12 cellular contexts compared by ENCODE assay signal in the genomic region with DNA sequence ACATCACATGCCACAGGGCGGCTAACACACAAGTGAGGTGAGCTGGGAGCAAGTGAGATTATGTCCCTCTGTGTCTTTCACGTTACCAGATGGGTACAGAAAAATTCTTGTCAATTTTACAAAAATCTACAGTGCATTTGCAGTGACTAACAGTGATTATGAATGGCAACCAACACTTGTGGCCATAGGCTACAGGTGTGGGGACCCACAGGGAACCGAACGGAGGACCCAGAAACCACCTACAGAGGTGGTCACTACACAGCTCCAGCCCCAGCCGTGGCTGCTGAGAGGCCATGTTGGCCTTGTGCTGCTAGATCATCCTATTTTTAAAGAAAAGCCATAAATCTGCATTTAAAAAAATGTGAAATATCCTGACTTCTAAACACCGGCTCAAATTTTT. TPM values are rescaled to one million over a fixed set of nuclear protein-coding genes. Genes with fewer than 3 reads are reported as not detected.
DNase-seq lines count a peak whose midpoint lies in the region; ATAC-seq, FAIRE-seq and TF ChIP-seq lines count a peak whose summit lies in the region.
"Had no signal": no experiment of that assay in that cellular context is flagged by ENCODE, and none has a peak within 500 bp of the region (broad histone marks: within the 10 kb centered on the region; RNA-seq: fewer than 3 reads in every experiment).

No MANE protein-coding gene starts in this region.

- intact Hi-C loops in left cardiac atrium (cut with DNase I) (no loop called here), GM12878 (cut with micrococcal nuclease; ENCODE audit: unreplicated experiment) (no loop called here), vagina (cut with DNase I) (no loop called here), right lobe of liver (cut with DNase I) (no loop called here)

- CTCF ChIA-PET in GM12878 (lab: Yijun Ruan, JAX) = interaction anchor here (0.6 to 2.5 kb wide), 11 partner anchors 9 to 175 kb away, joined by 3 to 9 read pairs (median 4); partner anchors contain the start of gene FYN

- no peaks in the 10 kb centered on the region for H3K27me3 Mint-ChIP-seq in natural killer cell treated with Interleukin-12 subunit alpha and Interleukin-12 subunit beta and Interleukin-15 and Interleukin-18, amount 100 ng/mL, for 72 hours

- peaks cover 0 to 43% of the 10 kb centered on the region in 2 donors for H3K4me1 ChIP-seq in right atrium auricular region
- H3K4me1 ChIP-seq in GM12878 (ENCODE audit: control insufficient read depth, insufficient read depth, low read length) = peaks cover 36% of the 10 kb centered on the region
- peaks cover 58% of the 10 kb centered on the region for H3K4me1 ChIP-seq in vagina
- no peaks in the 10 kb centered on the region for H3K4me1 ChIP-seq in right lobe of liver

- 73% methylated on average over 6 of the region's 6 CpGs for WGBS in GM12878 (ENCODE audit: insufficient coverage, insufficient replicate concordance, low lambda C conversion rate, missing lambda C conversion rate)
- WGBS in right lobe of liver (ENCODE audit: insufficient coverage, low coverage, low lambda C conversion rate, missing lambda C conversion rate) = 69% methylated on average over 5 of the region's 6 CpGs

- H3K27ac Mint-ChIP-seq in natural killer cell treated with Interleukin-12 subunit alpha and Interleukin-12 subunit beta and Interleukin-15 and Interleukin-18, amount 100 ng/mL, for 72 hours = peak overlapping the region; percentile 74 to 81

- H3K4me3 Mint-ChIP-seq in natural killer cell treated with Interleukin-12 subunit alpha and Interleukin-12 subunit beta and Interleukin-15 and Interleukin-18, amount 100 ng/mL, for 72 hours = peak overlapping the region; percentile 71

- ATAC-seq in left cardiac atrium = no peak
- no peak for ATAC-seq in GM12878
- peak in 1 of 2 donors; percentile 26 for ATAC-seq in natural killer cell treated with Interleukin-12 subunit alpha and Interleukin-12 subunit beta and Interleukin-15 and Interleukin-18, amount 100 ng/mL, for 72 hours
- no peak for ATAC-seq in right lobe of liver

- no peaks in the 10 kb centered on the region for H3K36me3 Mint-ChIP-seq in natural killer cell treated with Interleukin-12 subunit alpha and Interleukin-12 subunit beta and Interleukin-15 and Interleukin-18, amount 100 ng/mL, for 72 hours

- SMC1A ChIA-PET in GM12878 (lab: Charles Lee; ENCODE audit: uncharacterized antibody, unreplicated experiment) = interaction anchor here (0.9 to 7.8 kb wide), 23 partner anchors 8 to 184 kb away, joined by 3 to 92 read pairs (median 6); no protein-coding TSS in a partner anchor

- H3K4me1 Mint-ChIP-seq in natural killer cell treated with Interleukin-12 subunit alpha and Interleukin-12 subunit beta and Interleukin-15 and Interleukin-18, amount 100 ng/mL, for 72 hours (ENCODE audit: low read depth in 2 of 2) = peaks cover 69 to 77% of the 10 kb centered on the region in 2 donors

- RAD21 ChIA-PET in GM12878 (lab: Charles Lee; ENCODE audit: unreplicated experiment) = interaction anchor here (0.9 to 3.8 kb wide), 14 partner anchors 10 to 79 kb away, joined by 3 to 44 read pairs (median 6); partner anchors contain the start of gene FYN

- H3K9me3 ChIP-seq in right atrium auricular region (no peaks in the 10 kb centered on the region), GM12878 (replicated peaks; ENCODE audit: control insufficient read depth, insufficient read depth, low read length) (no peaks in the 10 kb centered on the region; the same call in 2 of the 3 replicates), vagina (no peaks in the 10 kb centered on the region), right lobe of liver (no peaks in the 10 kb centered on the region)

- no peak overlapping the region for H3K9ac ChIP-seq in GM12878 (ENCODE audit: control insufficient read depth, insufficient read depth, low read length)

- H3K36me3 ChIP-seq in right atrium auricular region (no peaks in the 10 kb centered on the region), GM12878 (ENCODE audit: control insufficient read depth in 2 of 2, insufficient read depth in 2 of 2, low read length in 1 of 2) (peaks cover 0 to 4% of the 10 kb centered on the region in 2 experiments; a peak in 3 of 4 replicates), vagina (no peaks in the 10 kb centered on the region), right lobe of liver (no peaks in the 10 kb centered on the region)

- no peak for TF ChIP-seq RAD21 in GM12878 (IDR thresholded peaks at IDR 0.05; ENCODE audit: insufficient read depth, low read depth, low read length)

- H3K79me2 ChIP-seq in GM12878 (ENCODE audit: control insufficient read depth, insufficient read depth, low read length) = peaks cover 39% of the 10 kb centered on the region

- H4K20me1 ChIP-seq in GM12878 (ENCODE audit: control insufficient read depth, insufficient read depth) = no peaks in the 10 kb centered on the region; the same call in 1 of the 2 replicates

- H3K27me3 ChIP-seq in right atrium auricular region (no peaks in the 10 kb centered on the region), GM12878 (replicated peaks in 1 of 2; ENCODE audit: control insufficient read depth in 2 of 2, insufficient read depth in 2 of 2, low read length in 1 of 2) (no peaks in the 10 kb centered on the region), vagina (no peaks in the 10 kb centered on the region), right lobe of liver (no peaks in the 10 kb centered on the region)

- no peak for TF ChIP-seq POLR2A in GM12878 (IDR thresholded peaks at IDR 0.05; ENCODE audit: low read depth, low read length)
- no peak for TF ChIP-seq POLR2A in vagina (IDR thresholded peaks at IDR 0.05)
- TF ChIP-seq POLR2A in right lobe of liver (IDR thresholded peaks at IDR 0.05) = no peak

- POLR2A ChIA-PET in GM12878 (lab: Charles Lee) = interaction anchor here (1.0 to 3.3 kb wide), 6 partner anchors 10 to 50 kb away, joined by 3 to 16 read pairs (median 4); partner anchors contain the start of gene FYN

- H2AFZ ChIP-seq in GM12878 (ENCODE audit: control insufficient read depth, low read depth, low read length) = no peak overlapping the region

- no peak overlapping the region for H3K4me2 ChIP-seq in GM12878 (ENCODE audit: control insufficient read depth, insufficient read depth)

- H3K27ac ChIP-seq in right atrium auricular region (peak overlapping the region; percentile 41 to 70), GM12878 (ENCODE audit: control insufficient read depth, insufficient read depth) (peak overlapping the region; percentile 57), vagina (peak overlapping the region; percentile 59), right lobe of liver (no peak overlapping the region)

- no peak for DNase-seq in right atrium auricular region (ENCODE audit: low spot score)
- no peak for DNase-seq in left cardiac atrium
- DNase-seq in GM12878 (ENCODE audit: low read depth, low spot score) = no peak
- no peak for DNase-seq in natural killer cell treated with Interleukin-12 subunit alpha and Interleukin-12 subunit beta and Interleukin-15 and Interleukin-18, amount 100 ng/mL, for 72 hours (ENCODE audit: low spot score)
- no peak for DNase-seq in vagina (ENCODE audit: extremely low spot score in 2 of 2)
- no peak for DNase-seq in NCI-H2227 (lab: John Stamatoyannopoulos, UW; ENCODE audit: unreplicated experiment)
- DNase-seq in NCI-H345 (lab: John Stamatoyannopoulos, UW) = no peak
- DNase-seq in right lobe of liver = no peak
- DNase-seq: kidney glomerular epithelial cell, NCI-H1105 had no signal

- no peak for TF ChIP-seq EP300 in GM12878 (IDR thresholded peaks at IDR 0.05; ENCODE audit: borderline replicate concordance in 1 of 2, control insufficient read depth in 1 of 2, low read depth in 2 of 2, low read length in 2 of 2)

- in situ Hi-C loops in GM12878 (cut with MboI) = no loop called here

- no peaks in the 10 kb centered on the region for H3K9me3 Mint-ChIP-seq in natural killer cell treated with Interleukin-12 subunit alpha and Interleukin-12 subunit beta and Interleukin-15 and Interleukin-18, amount 100 ng/mL, for 72 hours

- H3K4me3 ChIP-seq in right atrium auricular region (no peak overlapping the region), GM12878 (no peak overlapping the region), vagina (no peak overlapping the region), right lobe of liver (no peak overlapping the region)

- BruUV-seq in GM12878 (replicated peaks; lab: Mats Ljungman, UMichigan) = no TSS peak

- TF ChIP-seq CTCF in right atrium auricular region (IDR thresholded peaks at IDR 0.05) (no peak), GM12878 (IDR thresholded peaks at IDR 0.05 in 2 of 3, conservative IDR thresholded peaks at IDR 0.05 in 1 of 3; ENCODE audit: control insufficient read depth in 2 of 3, extremely low read depth in 1 of 3, insufficient read depth in 1 of 3, low read depth in 3 of 3, low read length in 3 of 3) (no peak), vagina (IDR thresholded peaks at IDR 0.05) (no peak), right lobe of liver (IDR thresholded peaks at IDR 0.05) (no peak)

- no peak for FAIRE-seq in GM12878 (lab: Jason Lieb, UNC)
- FAIRE-seq: HTR-8/SVneo, urothelium cell line had no signal

TF ChIP-seq in GM12878, 131 proteins besides CTCF, POLR2A, EP300 and RAD21 (continues in another document):
- TF ChIP-seq NBN (IDR thresholded peaks at IDR 0.05) = no peak
- TF ChIP-seq MEF2B (IDR thresholded peaks at IDR 0.05; ENCODE audit: partially characterized antibody, poor library complexity, severe bottlenecking) = no peak
- no peak for TF ChIP-seq SREBF1 (IDR thresholded peaks at IDR 0.05; ENCODE audit: low read length)

RNA-seq across cellular contexts. Expression of gene FYN, which starts 50.2 kb away (rescaled TPM):
- total RNA-seq in right atrium auricular region (10 to 100 TPM; 78.9 to 98.7 TPM), left cardiac atrium (10 to 100 TPM; 60.4 to 75.8 TPM), GM12878 (2014; rRNA removed) (174 and 176 TPM in 2 replicates), GM12878 (2014; rRNA removed; fragmentation: Illumina TruSeq; extraction: Trizol) (117 and 122 TPM in 2 replicates), GM12878 (2021) (159 and 167 TPM in 2 replicates), vagina (130 TPM), right lobe of liver (10 to 100 TPM; 16.8 to 33.7 (median 23.5) TPM)
- total RNA-seq in GM12878 (2013; cell fraction: nucleolus; rRNA removed) = 396 and 420 TPM in 2 replicates
- 42.2 TPM for polyA plus RNA-seq in GM12878 (2011; ENCODE audit: low read depth)
- polyA plus RNA-seq in GM12878 (2011; rRNA removed) (243 and 247 TPM in 2 replicates), GM12878 (2014; fragmentation: Illumina TruSeq; extraction: Trizol) (152 and 192 TPM in 2 replicates), GM12878 (2014; fragmentation: Nextera tagmentation; extraction: Ambion mirVana) (10 to 100 TPM; 51.4 to 55.1 TPM), GM12878 (2014; rRNA removed) (171 and 228 TPM in 2 replicates), GM12878 (2016; fragmentation: Nextera tagmentation; extraction: Ambion mirVana) (10 to 100 TPM; 54.0 to 71.1 TPM)
- polyA plus RNA-seq in GM12878 (2011; cell fraction: cytosol; rRNA removed) = 287 and 300 TPM in 2 replicates
- polyA plus RNA-seq in GM12878 (2011; cell fraction: nucleus; rRNA removed) = 483 and 489 TPM in 2 replicates
- 64.5 and 80.5 TPM in 2 replicates for polyA plus RNA-seq in GM12878 (2012)
- polyA minus RNA-seq in GM12878 (2011; rRNA and poly(A)+ RNA removed) = 353 and 414 TPM in 2 replicates
- polyA minus RNA-seq in GM12878 (2011; cell fraction: cytosol; rRNA and poly(A)+ RNA removed) = 75.5 and 105 TPM in 2 replicates
- 237 and 331 TPM in 2 replicates for polyA minus RNA-seq in GM12878 (2011; cell fraction: nucleus; rRNA and poly(A)+ RNA removed)
- total RNA-seq in natural killer cell treated with Interleukin-12 subunit alpha and Interleukin-12 subunit beta and Interleukin-15 and Interleukin-18, amount 100 ng/mL, for 72 hours = 100 to 1,000 TPM; 273 to 443 TPM

Comparison
In these comparisons a context has a peak if more than half of its experiments do, and no peak if none do; other contexts are left out.
1. H3K27ac ChIP-seq: peak in right atrium auricular region (2 of 2), GM12878 (single experiment) and vagina (single experiment); none in right lobe of liver (0 of 3).